In the genomic region with DNA sequence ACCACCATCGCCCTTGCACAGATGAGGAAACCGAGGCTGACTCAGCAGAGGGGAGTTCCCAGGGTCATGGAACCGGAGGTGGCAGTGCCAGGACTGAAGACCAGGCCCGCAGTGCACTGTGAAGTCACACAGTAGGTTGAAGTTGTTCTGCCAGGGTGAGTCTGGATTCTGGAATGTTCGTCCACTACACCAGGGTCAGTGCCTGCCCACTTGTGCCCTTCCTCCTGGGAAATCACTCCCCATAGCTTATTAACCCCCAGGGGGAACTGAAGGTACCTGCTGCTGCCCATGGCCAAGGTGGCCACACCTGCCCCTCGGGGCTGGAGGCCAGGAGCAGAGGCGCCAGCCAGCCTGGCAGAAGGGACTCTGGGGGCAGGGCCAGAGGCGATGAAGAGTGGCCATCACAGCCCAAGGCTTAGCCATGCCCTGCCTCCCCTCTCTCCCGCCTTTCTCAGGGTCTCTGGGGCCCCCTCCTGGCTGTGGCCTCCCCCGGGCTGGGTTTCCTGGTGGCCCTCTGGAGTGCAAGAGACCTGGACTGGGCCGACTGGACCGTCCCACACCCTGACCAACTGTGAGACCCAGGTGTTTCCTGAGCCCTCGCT, we compare ENCODE assay signal across 1 cellular context.
A peak's percentile ranks its signal among the peaks of the same experiment; 100 is the strongest.
TF ChIP-seq lines count a peak whose summit lies in the region.

No MANE protein-coding gene starts in this region.

TF ChIP-seq in HepG2, 621 proteins besides CTCF, POLR2A, EP300 and RAD21 (continued from another document):
- TF ChIP-seq ZNF546 (CRISPR knock-in tag; conservative IDR thresholded peaks at IDR 0.05) (no peak), STAG1 (CRISPR knock-in tag; IDR thresholded peaks at IDR 0.05) (peak; percentile 34; the same call in 1 of the 2 replicates)
